In the genomic region with DNA sequence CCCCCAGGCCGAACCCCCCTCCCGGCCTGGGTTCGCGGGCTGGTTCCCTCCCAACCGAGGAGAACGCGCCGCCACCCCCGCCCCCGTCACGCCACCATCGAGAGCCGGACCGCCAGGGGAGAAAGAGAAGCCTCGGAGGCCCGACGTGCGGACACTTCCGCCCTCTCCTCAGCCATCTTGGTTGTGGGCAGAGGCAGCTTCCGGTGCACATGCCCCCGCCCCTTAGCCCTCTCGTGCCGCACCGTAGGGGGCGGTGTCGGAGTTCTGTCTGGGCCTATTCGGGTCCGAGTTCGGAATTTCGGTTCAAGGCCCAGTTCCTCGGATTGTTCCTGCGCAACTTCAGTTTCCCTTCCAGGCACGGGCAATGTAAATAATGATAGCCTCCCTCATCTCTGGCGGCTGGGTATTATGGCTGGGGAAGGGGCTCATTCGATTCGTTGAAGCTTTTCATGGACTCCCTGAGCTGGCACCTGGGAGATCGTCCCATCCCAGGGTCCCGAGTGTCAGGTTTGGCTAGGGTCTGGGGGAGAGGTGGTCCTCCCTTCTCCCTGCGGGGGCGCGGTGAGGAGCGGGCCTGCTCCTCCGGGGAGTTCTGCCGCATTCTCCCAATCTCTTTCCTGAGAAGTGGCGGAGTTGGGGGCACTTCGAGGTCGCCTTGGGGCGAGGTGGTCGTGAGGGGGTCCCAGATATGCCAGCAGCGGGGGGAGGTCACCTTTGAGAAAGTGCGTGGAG, we compare ENCODE assay signal across 8 cellular contexts. TPM values are rescaled to one million over a fixed set of nuclear protein-coding genes. Genes with fewer than 3 reads are reported as not detected.
DNase-seq lines count a peak whose midpoint lies in the region; ATAC-seq, FAIRE-seq and TF ChIP-seq lines count a peak whose summit lies in the region.

A gene with protein sequence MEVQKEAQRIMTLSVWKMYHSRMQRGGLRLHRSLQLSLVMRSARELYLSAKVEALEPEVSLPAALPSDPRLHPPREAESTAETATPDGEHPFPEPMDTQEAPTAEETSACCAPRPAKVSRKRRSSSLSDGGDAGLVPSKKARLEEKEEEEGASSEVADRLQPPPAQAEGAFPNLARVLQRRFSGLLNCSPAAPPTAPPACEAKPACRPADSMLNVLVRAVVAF (plus strand): TSS at position 225 of the 732 bp plus-strand sequence. CDS start 2,776 bp downstream, outside the sequence.
A gene with protein sequence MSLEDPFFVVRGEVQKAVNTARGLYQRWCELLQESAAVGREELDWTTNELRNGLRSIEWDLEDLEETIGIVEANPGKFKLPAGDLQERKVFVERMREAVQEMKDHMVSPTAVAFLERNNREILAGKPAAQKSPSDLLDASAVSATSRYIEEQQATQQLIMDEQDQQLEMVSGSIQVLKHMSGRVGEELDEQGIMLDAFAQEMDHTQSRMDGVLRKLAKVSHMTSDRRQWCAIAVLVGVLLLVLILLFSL (minus strand): TSS at position 189 of the 732 bp plus-strand sequence. CDS start 202 bp downstream, outside the sequence.

- H3K36me3 Mint-ChIP-seq in WTC11 (peaks cover 20% of the 10 kb centered on the region), immature natural killer cell (peaks cover 3 to 17% (median 11%) of the 10 kb centered on the region in 3 donors)

- H3K9me3 Mint-ChIP-seq in WTC11 (no peaks in the 10 kb centered on the region), immature natural killer cell (no peaks in the 10 kb centered on the region)

- CTCF ChIA-PET in WTC11 (lab: Charles Lee) = interaction anchor here (1.1 to 2.5 kb wide), 16 partner anchors 9 to 185 kb away, joined by 3 to 31 read pairs (median 5); partner anchors contain the start of gene NACC1

- ATAC-seq in GM18517 (IDR thresholded peaks at IDR 0.05; ENCODE audit: unreplicated experiment) (peak; percentile 34), HG03139 (IDR thresholded peaks at IDR 0.05; ENCODE audit: unreplicated experiment) (peak; percentile 26), WTC11 (peak; percentile 18)

- peaks cover 7% of the 10 kb centered on the region; the same call in 1 of the 2 replicates for H3K27me3 Mint-ChIP-seq in WTC11 (ENCODE audit: low read depth)
- peaks cover 35 to 42% (median 35%) of the 10 kb centered on the region in 3 donors for H3K27me3 Mint-ChIP-seq in immature natural killer cell (ENCODE audit: low read depth in 3 of 3)

- peaks cover 8% of the 10 kb centered on the region for H3K36me3 ChIP-seq in bronchial epithelial cell (ENCODE audit: control insufficient read depth, insufficient read depth, low read length)
- H3K36me3 ChIP-seq in spleen = peaks cover 0 to 14% (median 1%) of the 10 kb centered on the region in 6 donors

- peak within 1 kb of the TSS; percentile 99 for H3K4me3 Mint-ChIP-seq in WTC11
- peak within 1 kb of the TSS; percentile 93 to 99 (median 97) for H3K4me3 Mint-ChIP-seq in immature natural killer cell

- DNase-seq in A172 (ENCODE audit: low spot score) = peak; percentile 96
- DNase-seq in NCI-H2227 treated with DMSO at 0.1 percent for 48 hours (lab: John Stamatoyannopoulos, UW) = peak; percentile 71
- peak; percentile 90 for DNase-seq in WTC11 (ENCODE audit: low spot score)
- peak; percentile 85 for DNase-seq in bronchial epithelial cell (ENCODE audit: low read depth)
- peak; percentile 92 to 93 (median 92) for DNase-seq in immature natural killer cell
- DNase-seq in spleen = peak; percentile 99

- H3K4me1 ChIP-seq in spleen = peaks cover 14 to 63% (median 35%) of the 10 kb centered on the region in 6 donors

- H3K4me3 ChIP-seq in bronchial epithelial cell (ENCODE audit: low read depth, low read length) = peak within 1 kb of the TSS; percentile 66
- peak within 1 kb of the TSS; percentile 86 to 99 (median 97) for H3K4me3 ChIP-seq in spleen

- intact Hi-C loops in spleen (cut with DNase I; ENCODE audit: low total_unique reads) = loop anchor here (5.0 kb wide), 1 partner anchor 48 kb away; the partner anchor contains the start of gene LYL1

- H3K27ac Mint-ChIP-seq in WTC11 = peak within 1 kb of the TSS; percentile 99
- peak within 1 kb of the TSS; percentile 90 to 99 (median 98) for H3K27ac Mint-ChIP-seq in immature natural killer cell

- peaks cover 13% of the 10 kb centered on the region for H3K4me1 Mint-ChIP-seq in WTC11
- H3K4me1 Mint-ChIP-seq in immature natural killer cell = peaks cover 40 to 46% of the 10 kb centered on the region in 2 donors

- POLR2A ChIA-PET in WTC11 (lab: Charles Lee) = interaction anchor here (0.6 to 2.5 kb wide), 9 partner anchors 14 to 51 kb away, joined by 3 to 29 read pairs (median 5); partner anchors contain the start of gene NACC1

- H3K27ac ChIP-seq in spleen = peak within 1 kb of the TSS; percentile 94 to 100 (median 98)

- no peaks in the 10 kb centered on the region for H3K9me3 ChIP-seq in spleen

- H3K27me3 ChIP-seq in bronchial epithelial cell (ENCODE audit: control insufficient read depth, insufficient read depth, low read length) (no peaks in the 10 kb centered on the region), spleen (replicated peaks in 1 of 7) (no peaks in the 10 kb centered on the region)

- TF ChIP-seq CTCF in WTC11 (IDR thresholded peaks at IDR 0.05) = no peak
- peak; percentile 72 for TF ChIP-seq CTCF in bronchial epithelial cell (IDR thresholded peaks at IDR 0.05; ENCODE audit: insufficient read depth, low read length, severe bottlenecking)
- TF ChIP-seq CTCF in spleen (IDR thresholded peaks at IDR 0.05 in 8 of 11, conservative IDR thresholded peaks at IDR 0.05 in 3 of 11) = peak; percentile 68 to 88 (median 79)

- no peak for FAIRE-seq in bronchial epithelial cell (lab: Jason Lieb, UNC)

- WGBS in spleen, 5 donors = 0 to 1% (median 1%) methylated on average over 22 to 51 of the region's 51 CpGs

- peak in 1 of 3 donors; percentile 33 for TF ChIP-seq POLR2A in spleen (IDR thresholded peaks at IDR 0.05)

TF ChIP-seq in WTC11, 78 proteins besides CTCF, POLR2A, EP300 and RAD21 (continues in another document):
- no peak for TF ChIP-seq OVOL2 (CRISPR knock-in tag; IDR thresholded peaks at IDR 0.05; ENCODE audit: borderline replicate concordance)
- TF ChIP-seq ATF3 (CRISPR knock-in tag; conservative IDR thresholded peaks at IDR 0.05) = no peak
- TF ChIP-seq GABPB1 (CRISPR knock-in tag; IDR thresholded peaks at IDR 0.05) = peak; percentile 73
- TF ChIP-seq ZNF317 (CRISPR knock-in tag; IDR thresholded peaks at IDR 0.05; ENCODE audit: borderline replicate concordance, low read depth) = no peak
- no peak for TF ChIP-seq ZNF671 (CRISPR knock-in tag; IDR thresholded peaks at IDR 0.05)
- TF ChIP-seq ZBTB21 (CRISPR knock-in tag; IDR thresholded peaks at IDR 0.05; ENCODE audit: borderline replicate concordance) = no peak
- no peak for TF ChIP-seq E2F1 (CRISPR knock-in tag; IDR thresholded peaks at IDR 0.05)
- no peak for TF ChIP-seq ZNF263 (CRISPR knock-in tag; IDR thresholded peaks at IDR 0.05; ENCODE audit: low read depth)
- TF ChIP-seq, protein P1, sequence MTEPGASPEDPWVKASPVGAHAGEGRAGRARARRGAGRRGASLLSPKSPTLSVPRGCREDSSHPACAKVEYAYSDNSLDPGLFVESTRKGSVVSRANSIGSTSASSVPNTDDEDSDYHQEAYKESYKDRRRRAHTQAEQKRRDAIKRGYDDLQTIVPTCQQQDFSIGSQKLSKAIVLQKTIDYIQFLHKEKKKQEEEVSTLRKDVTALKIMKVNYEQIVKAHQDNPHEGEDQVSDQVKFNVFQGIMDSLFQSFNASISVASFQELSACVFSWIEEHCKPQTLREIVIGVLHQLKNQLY (CRISPR knock-in tag; IDR thresholded peaks at IDR 0.05) = no peak
- TF ChIP-seq, protein P2, sequence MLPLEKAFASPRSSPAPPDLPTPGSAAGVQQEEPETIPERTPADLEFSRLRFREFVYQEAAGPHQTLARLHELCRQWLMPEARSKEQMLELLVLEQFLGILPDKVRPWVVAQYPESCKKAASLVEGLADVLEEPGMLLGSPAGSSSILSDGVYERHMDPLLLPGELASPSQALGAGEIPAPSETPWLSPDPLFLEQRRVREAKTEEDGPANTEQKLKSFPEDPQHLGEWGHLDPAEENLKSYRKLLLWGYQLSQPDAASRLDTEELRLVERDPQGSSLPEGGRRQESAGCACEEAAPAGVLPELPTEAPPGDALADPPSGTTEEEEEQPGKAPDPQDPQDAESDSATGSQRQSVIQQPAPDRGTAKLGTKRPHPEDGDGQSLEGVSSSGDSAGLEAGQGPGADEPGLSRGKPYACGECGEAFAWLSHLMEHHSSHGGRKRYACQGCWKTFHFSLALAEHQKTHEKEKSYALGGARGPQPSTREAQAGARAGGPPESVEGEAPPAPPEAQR (CRISPR knock-in tag; IDR thresholded peaks at IDR 0.05) = no peak
- TF ChIP-seq, protein P3, sequence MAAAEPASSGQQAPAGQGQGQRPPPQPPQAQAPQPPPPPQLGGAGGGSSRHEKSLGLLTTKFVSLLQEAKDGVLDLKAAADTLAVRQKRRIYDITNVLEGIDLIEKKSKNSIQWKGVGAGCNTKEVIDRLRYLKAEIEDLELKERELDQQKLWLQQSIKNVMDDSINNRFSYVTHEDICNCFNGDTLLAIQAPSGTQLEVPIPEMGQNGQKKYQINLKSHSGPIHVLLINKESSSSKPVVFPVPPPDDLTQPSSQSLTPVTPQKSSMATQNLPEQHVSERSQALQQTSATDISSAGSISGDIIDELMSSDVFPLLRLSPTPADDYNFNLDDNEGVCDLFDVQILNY (CRISPR knock-in tag; IDR thresholded peaks at IDR 0.05) = peak; percentile 40

RNA-seq across cellular contexts. Expression of the first gene that starts in this region (rescaled TPM):
- 37.3 and 61.1 TPM in 2 replicates for total RNA-seq in A172 (2014; rRNA removed; shearing (Covaris generic))
- 138 to 154 TPM (median 150 TPM) in 3 replicates for total RNA-seq in WTC11 (2021)
- 32.1 and 35.2 TPM in 2 replicates for total RNA-seq in bronchial epithelial cell
- 100 to 1,000 TPM; 395 to 487 (median 487) TPM for polyA plus RNA-seq in immature natural killer cell
- 100 to 1,000 TPM in 4 of 7 donors, 10 to 100 TPM in 3; 59.7 to 131 (median 104) TPM for total RNA-seq in spleen
- polyA plus RNA-seq in spleen = 10 to 100 TPM; 56.7 to 92.2 (median 76.6) TPM

RNA-seq across cellular contexts. Expression of the second gene that starts in this region (rescaled TPM):
- total RNA-seq in A172 (2014; rRNA removed; shearing (Covaris generic)) = 129 and 147 TPM in 2 replicates
- total RNA-seq in WTC11 (2021) (53.7 to 56.9 TPM (median 54.6 TPM) in 3 replicates), bronchial epithelial cell (68.4 and 75.3 TPM in 2 replicates), spleen (10 to 100 TPM; 43.8 to 89.5 (median 55.8) TPM)
- polyA plus RNA-seq in immature natural killer cell (10 to 100 TPM; 56.8 to 92.5 (median 66.0) TPM), spleen (10 to 100 TPM; 78.3 to 98.0 (median 93.7) TPM)

Comparison
In these comparisons a context has a peak if more than half of its experiments do, and no peak if none do; other contexts are left out.
1. Peak in every context shown above with its lines: DNase-seq, ATAC-seq, H3K4me3 ChIP-seq and H3K27ac ChIP-seq.
2. RNA of the first gene that starts in this region (polyA plus RNA-seq): 395 to 487 TPM in immature natural killer cell; 56.7 to 92.2 TPM in spleen; every median in the first group is over 4 times any median in the second.